In the genomic region with DNA sequence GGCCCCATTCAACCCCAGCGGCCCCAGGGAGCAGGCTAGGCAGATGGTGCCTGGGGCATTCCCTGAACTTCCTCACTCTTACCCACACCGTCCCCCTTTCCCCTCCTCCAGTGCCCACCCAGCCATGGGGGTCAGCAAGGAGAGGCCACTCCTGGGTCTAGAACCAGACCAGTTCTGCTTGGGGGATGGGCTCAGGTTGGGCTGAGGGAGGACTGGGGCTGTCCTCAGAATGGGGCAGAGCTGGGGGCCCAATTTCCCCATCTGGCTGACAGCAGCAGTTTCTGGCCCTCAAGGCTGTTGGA, we compare ENCODE assay signal across 28 cellular contexts. TPM values are rescaled to one million over a fixed set of nuclear protein-coding genes. Genes with fewer than 3 reads are reported as not detected.
DNase-seq lines count a peak whose midpoint lies in the region; ATAC-seq, FAIRE-seq and TF ChIP-seq lines count a peak whose summit lies in the region.
"Had no signal": no experiment of that assay in that cellular context is flagged by ENCODE, and none has a peak within 500 bp of the region (broad histone marks: within the 10 kb centered on the region; RNA-seq: fewer than 3 reads in every experiment).

No MANE protein-coding gene starts in this region.

- no peak overlapping the region for H3K9ac ChIP-seq in HepG2 (ENCODE audit: insufficient read depth, low read depth, low read length)
- H3K9ac ChIP-seq: parathyroid adenoma had no signal

- TF ChIP-seq POLR2A in HepG2 (IDR thresholded peaks at IDR 0.05; ENCODE audit: insufficient read depth in 1 of 2, low read depth in 2 of 2, low read length in 2 of 2), result peak in 1 of 2 experiments; percentile 39; a peak in 2 of 4 replicates
- no peak for TF ChIP-seq POLR2A in right lobe of liver (IDR thresholded peaks at IDR 0.05)

- DNase-seq in HepG2 (ENCODE audit: low spot score) (no peak), right lobe of liver (no peak), T-cell (no peak), SIG-M5 (lab: John Stamatoyannopoulos, UW) (no peak), NCI-H446 treated with DMSO at 0.1 percent for 48 hours (lab: John Stamatoyannopoulos, UW) (no peak), posterior vena cava (ENCODE audit: low spot score) (no peak)
- DNase-seq: activated CD4-positive, alpha-beta T cell treated with anti-CD3 and anti-CD28 coated beads, Interleukin-2, amount 10 ng/mL, durations not matched to agents 24 days and 14 days; activated naive CD4-positive, alpha-beta T cell treated with anti-CD3 and anti-CD28 coated beads, Interleukin-2, amount 50 U/mL, for 16 hours; amygdala; Calu3; DND-41; effector memory CD8-positive, alpha-beta T cell; erythroblast; H9; Kasumi-1; kidney; stimulated activated CD4-positive, alpha-beta T cell treated with anti-CD3 and anti-CD28 coated beads, Interleukin-4, amount 100 ng/mL, for 1 hour; stimulated activated naive CD4-positive, alpha-beta T cell treated with Interleukin-2 at 50 U/mL for 16 hours; uterus had no signal

- no peak for TF ChIP-seq CTCF in HepG2 (CRISPR knock-in tag; IDR thresholded peaks at IDR 0.05)
- no peak for TF ChIP-seq CTCF in right lobe of liver (IDR thresholded peaks at IDR 0.05)
- TF ChIP-seq CTCF in nephron (IDR thresholded peaks at IDR 0.05; ENCODE audit: unreplicated experiment in 3 of 3), result no peak

- TF ChIP-seq EP300 in HepG2 (IDR thresholded peaks at IDR 0.05; ENCODE audit: low read depth in 2 of 2, low read length in 2 of 2) (no peak), HepG2 (CRISPR knock-in tag; IDR thresholded peaks at IDR 0.05; ENCODE audit: borderline replicate concordance) (no peak)

- no TSS peak for BruUV-seq in HepG2 (replicated peaks; lab: Mats Ljungman, UMichigan)

- no peak overlapping the region for H3K27ac ChIP-seq in HepG2 (ENCODE audit: extremely low read length, insufficient read depth, low read length)
- H3K27ac ChIP-seq in right lobe of liver, result no peak overlapping the region
- H3K27ac ChIP-seq: parathyroid adenoma, SK-N-MC, thoracic aorta, uterus had no signal

- H3K9me3 Mint-ChIP-seq in T-cell, result no peaks in the 10 kb centered on the region
- H3K9me3 Mint-ChIP-seq in nephron, result no peaks in the 10 kb centered on the region
- H3K9me3 Mint-ChIP-seq in activated T-helper 17 cell treated with anti-CD3 and anti-CD28 coated beads, Interleukin-2, amount 50 U/mL, for 72 hours, result no peaks in the 10 kb centered on the region
- H3K9me3 Mint-ChIP-seq: activated CD4-positive, alpha-beta T cell treated with anti-CD3 and anti-CD28 coated beads, Interleukin-2, amount 10 ng/mL, durations not matched to agents 24 days and 14 days; activated T-helper 1 cell treated with anti-CD3 and anti-CD28 coated beads, Interleukin-12 subunit alpha, Interleukin-12 subunit beta, Interleukin-2, Interleukin-4 antibody, amounts not matched to agents 30 ng/mL and 10 ng/mL and 1 ng/mL, durations not matched to agents 14 hours and 24 hours and 36 hours; effector memory CD8-positive, alpha-beta T cell; H9 had no signal

- peaks cover 12 to 13% (median 12%) of the 10 kb centered on the region in 3 donors for H3K4me1 Mint-ChIP-seq in T-cell
- peaks cover 16% of the 10 kb centered on the region for H3K4me1 Mint-ChIP-seq in nephron
- H3K4me1 Mint-ChIP-seq in activated T-helper 17 cell treated with anti-CD3 and anti-CD28 coated beads, Interleukin-2, amount 50 U/mL, for 72 hours, result peaks cover 13% of the 10 kb centered on the region

- H3K4me3 ChIP-seq in HepG2 (replicated peaks in 1 of 3; ENCODE audit: insufficient read depth in 1 of 3, low read depth in 2 of 3, low read length in 3 of 3) (no peak overlapping the region), right lobe of liver (no peak overlapping the region)
- H3K4me3 ChIP-seq: breast epithelium, SK-N-MC, thoracic aorta, uterus had no signal

- H3K9me3 ChIP-seq in HepG2 (ENCODE audit: low read length) (no peaks in the 10 kb centered on the region), right lobe of liver (no peaks in the 10 kb centered on the region)
- H3K9me3 ChIP-seq: breast epithelium, thoracic aorta, uterus had no signal

- no peaks in the 10 kb centered on the region for H3K27me3 Mint-ChIP-seq in T-cell
- H3K27me3 Mint-ChIP-seq in nephron (ENCODE audit: low read depth), result peaks cover 17% of the 10 kb centered on the region
- no peaks in the 10 kb centered on the region for H3K27me3 Mint-ChIP-seq in activated T-helper 17 cell treated with anti-CD3 and anti-CD28 coated beads, Interleukin-2, amount 50 U/mL, for 72 hours
- H3K27me3 Mint-ChIP-seq: activated CD4-positive, alpha-beta T cell treated with anti-CD3 and anti-CD28 coated beads, Interleukin-2, amount 10 ng/mL, durations not matched to agents 24 days and 14 days; effector memory CD8-positive, alpha-beta T cell had no signal

- no CpG with 5 or more reads among the region's 2 CpGs for WGBS in HepG2 (ENCODE audit: low lambda C conversion rate)
- 83% methylated on average over 2 of the region's 2 CpGs for WGBS in right lobe of liver (ENCODE audit: insufficient coverage, low coverage, low lambda C conversion rate, missing lambda C conversion rate)

- H2AFZ ChIP-seq in HepG2 (ENCODE audit: low read length), result no peak overlapping the region
- H2AFZ ChIP-seq: parathyroid adenoma had no signal

- in situ Hi-C loops in HepG2 (cut with HindIII; ENCODE audit: extremely low pct_ligation_motif_present, low pct_unique_long_range_greater_than_20kb), result no loop called here

- H3K27ac Mint-ChIP-seq in T-cell (peak overlapping the region in 1 of 2 donors; percentile 61), nephron (no peak overlapping the region)
- H3K27ac Mint-ChIP-seq in activated T-helper 17 cell treated with anti-CD3 and anti-CD28 coated beads, Interleukin-2, amount 50 U/mL, for 72 hours, result no peak overlapping the region
- H3K27ac Mint-ChIP-seq: activated CD4-positive, alpha-beta T cell treated with anti-CD3 and anti-CD28 coated beads, Interleukin-2, amount 10 ng/mL, durations not matched to agents 24 days and 14 days; activated T-helper 1 cell treated with anti-CD3 and anti-CD28 coated beads, Interleukin-12 subunit alpha, Interleukin-12 subunit beta, Interleukin-2, Interleukin-4 antibody, amounts not matched to agents 30 ng/mL and 10 ng/mL and 1 ng/mL, durations not matched to agents 14 hours and 24 hours and 36 hours had no signal

- POLR2A ChIA-PET in HepG2 (lab: Yijun Ruan, JAX) (interaction anchor here (0.5 to 1.7 kb wide), 4 partner anchors 8 to 63 kb away, joined by 3 to 7 read pairs (median 4); a partner anchor contains a TSS), T-cell (lab: Charles Lee) (no interaction called here)

- no peaks in the 10 kb centered on the region for H3K79me2 ChIP-seq in HepG2 (ENCODE audit: insufficient read depth, low read length)
- H3K79me2 ChIP-seq: parathyroid adenoma had no signal

- H3K4me1 ChIP-seq in HepG2 (ENCODE audit: insufficient read depth, low read length), result no peaks in the 10 kb centered on the region
- H3K4me1 ChIP-seq in right lobe of liver, result peaks cover 0 to 16% (median 8%) of the 10 kb centered on the region in 4 donors
- H3K4me1 ChIP-seq: parathyroid adenoma had no signal

- H3K27me3 ChIP-seq in HepG2 (ENCODE audit: control insufficient read depth in 1 of 2, insufficient read depth in 2 of 2, low read length in 2 of 2) (no peaks in the 10 kb centered on the region), right lobe of liver (no peaks in the 10 kb centered on the region)
- H3K27me3 ChIP-seq: breast epithelium, uterus had no signal

- CTCF ChIA-PET in HepG2 (lab: Yijun Ruan, JAX; ENCODE audit: low intra/inter-chr PET ratio, low total read pairs) (no interaction called here), T-cell (lab: Charles Lee) (interaction anchor here (0.5 to 0.7 kb wide), 2 partner anchors 16 to 528 kb away, joined by 3 read pairs; no protein-coding TSS in a partner anchor)

- intact Hi-C loops in HepG2 (cut with micrococcal nuclease; ENCODE audit: unreplicated experiment) (no loop called here), right lobe of liver (cut with DNase I) (loop anchor here in 1 of 2 donors (5.0 kb wide), 1 partner anchor 35 kb away; a partner anchor contains a TSS), posterior vena cava (cut with DNase I) (no loop called here)

- H4K20me1 ChIP-seq in HepG2 (ENCODE audit: insufficient read depth, low read length), result no peaks in the 10 kb centered on the region

- H3K4me3 Mint-ChIP-seq in T-cell, result peak overlapping the region in 2 of 3 donors; percentile 21 to 36
- H3K4me3 Mint-ChIP-seq in nephron, result peak overlapping the region; percentile 26 to 43 (median 34)
- no peak overlapping the region for H3K4me3 Mint-ChIP-seq in activated T-helper 17 cell treated with anti-CD3 and anti-CD28 coated beads, Interleukin-2, amount 50 U/mL, for 72 hours
- H3K4me3 Mint-ChIP-seq: activated CD4-positive, alpha-beta T cell treated with anti-CD3 and anti-CD28 coated beads, Interleukin-2, amount 10 ng/mL, durations not matched to agents 24 days and 14 days; H9 had no signal

- ATAC-seq in HepG2 (no peak), right lobe of liver (no peak), T-cell (replicated peaks in 1 of 4) (no peak)
- ATAC-seq in activated T-helper 17 cell treated with anti-CD3 and anti-CD28 coated beads, Interleukin-2, amount 50 U/mL, for 72 hours (replicated peaks), result no peak
- ATAC-seq: effector memory CD8-positive, alpha-beta T cell; right cardiac atrium had no signal

- peaks cover 9% of the 10 kb centered on the region for H3K36me3 Mint-ChIP-seq in T-cell
- peaks cover 27% of the 10 kb centered on the region for H3K36me3 Mint-ChIP-seq in nephron (ENCODE audit: low read depth)
- H3K36me3 Mint-ChIP-seq in activated T-helper 17 cell treated with anti-CD3 and anti-CD28 coated beads, Interleukin-2, amount 50 U/mL, for 72 hours (ENCODE audit: low read depth), result peaks cover 76% of the 10 kb centered on the region

- peaks cover 20 to 43% of the 10 kb centered on the region in 2 experiments; a peak in 4 of 5 replicates for H3K36me3 ChIP-seq in HepG2 (replicated peaks in 1 of 2; ENCODE audit: control insufficient read depth in 1 of 2, insufficient read depth in 2 of 2, low read length in 2 of 2)
- peaks cover 0 to 30% (median 8%) of the 10 kb centered on the region in 4 donors for H3K36me3 ChIP-seq in right lobe of liver
- H3K36me3 ChIP-seq: breast epithelium, uterus had no signal

- H3K4me2 ChIP-seq in HepG2 (ENCODE audit: low read depth, low read length), result no peak overlapping the region

- FAIRE-seq in HepG2 (lab: Jason Lieb, UNC), result no peak
- FAIRE-seq: colon, kidney had no signal

- no peak for TF ChIP-seq RAD21 in HepG2 (CRISPR knock-in tag; IDR thresholded peaks at IDR 0.05)

RNA-seq across cellular contexts. Expression of a gene that starts 12.4 kb away (rescaled TPM):
- total RNA-seq in HepG2 (2016; rRNA removed; fragmentation: Illumina TruSeq; extraction: Trizol) (61.7 and 65.9 TPM in 2 replicates), right lobe of liver (10 to 100 TPM; 51.3 to 82.3 (median 57.0) TPM), T-cell (10 to 100 TPM; 66.4 to 96.8 (median 76.8) TPM), posterior vena cava (10 to 100 TPM; 66.3 to 74.3 TPM)
- total RNA-seq in HepG2 (2016; cell fraction: cytosol; rRNA removed; fragmentation: Illumina TruSeq; extraction: Trizol; ENCODE audit: low read depth), result 25.8 and 30.8 TPM in 2 replicates
- total RNA-seq in HepG2 (2016; cell fraction: insoluble cytoplasmic fraction; rRNA removed; fragmentation: Illumina TruSeq; extraction: Trizol), result 61.5 and 71.8 TPM in 2 replicates
- total RNA-seq in HepG2 (2016; cell fraction: membrane; rRNA removed; fragmentation: Illumina TruSeq; extraction: Trizol), result 42.4 and 48.2 TPM in 2 replicates
- total RNA-seq in HepG2 (2016; cell fraction: nucleus; rRNA removed; fragmentation: Illumina TruSeq; extraction: Trizol), result 43.2 and 44.5 TPM in 2 replicates
- 103 and 122 TPM in 2 replicates for polyA plus RNA-seq in HepG2 (2011; rRNA removed)
- 86.0 and 134 TPM in 2 replicates for polyA plus RNA-seq in HepG2 (2011; cell fraction: cytosol; rRNA removed)
- 217 and 274 TPM in 2 replicates for polyA plus RNA-seq in HepG2 (2011; cell fraction: nucleus; rRNA removed)
- 38.8 and 49.2 TPM in 2 replicates for polyA plus RNA-seq in HepG2 (2012)
- 18.7 and 21.2 TPM in 2 replicates for polyA plus RNA-seq in HepG2 (2016; cell fraction: cytosol; fragmentation: Illumina TruSeq; extraction: Trizol; ENCODE audit: low read depth)
- 66.5 and 66.9 TPM in 2 replicates for polyA plus RNA-seq in HepG2 (2016; cell fraction: insoluble cytoplasmic fraction; fragmentation: Illumina TruSeq; extraction: Trizol; ENCODE audit: low read depth)
- polyA plus RNA-seq in HepG2 (2016; cell fraction: membrane; fragmentation: Illumina TruSeq; extraction: Trizol; ENCODE audit: low read depth), result 31.2 and 33.8 TPM in 2 replicates
- 90.8 and 91.5 TPM in 2 replicates for polyA plus RNA-seq in HepG2 (2016; cell fraction: nucleus; fragmentation: Illumina TruSeq; extraction: Trizol; ENCODE audit: insufficient read depth, low read depth)
- polyA minus RNA-seq in HepG2 (2011; rRNA and poly(A)+ RNA removed; ENCODE audit: low replicate concordance), result 110 and 139 TPM in 2 replicates
- 43.9 and 59.3 TPM in 2 replicates for polyA minus RNA-seq in HepG2 (2011; cell fraction: cytosol; rRNA and poly(A)+ RNA removed)
- 34.2 and 36.4 TPM in 2 replicates for polyA minus RNA-seq in HepG2 (2011; cell fraction: nucleus; rRNA and poly(A)+ RNA removed)
- total RNA-seq in activated T-helper 17 cell treated with anti-CD3 and anti-CD28 coated beads, Interleukin-2, amount 50 U/mL, for 72 hours, result 10 to 100 TPM; 80.4 to 86.8 TPM

RNA-seq across cellular contexts. Expression of a gene that starts 20.9 kb away (rescaled TPM):
- total RNA-seq in HepG2 (2016; rRNA removed; fragmentation: Illumina TruSeq; extraction: Trizol), result 4.2 and 12.2 TPM in 2 replicates
- total RNA-seq in HepG2 (2016; cell fraction: cytosol; rRNA removed; fragmentation: Illumina TruSeq; extraction: Trizol; ENCODE audit: low read depth), result 3.8 and 4.6 TPM in 2 replicates
- 3.1 and 14.2 TPM in 2 replicates for total RNA-seq in HepG2 (2016; cell fraction: insoluble cytoplasmic fraction; rRNA removed; fragmentation: Illumina TruSeq; extraction: Trizol)
- 6.5 and 7.6 TPM in 2 replicates for total RNA-seq in HepG2 (2016; cell fraction: membrane; rRNA removed; fragmentation: Illumina TruSeq; extraction: Trizol)
- 18.0 and 20.1 TPM in 2 replicates for total RNA-seq in HepG2 (2016; cell fraction: nucleus; rRNA removed; fragmentation: Illumina TruSeq; extraction: Trizol)
- polyA plus RNA-seq in HepG2 (2011; rRNA removed), result 60.3 and 68.1 TPM in 2 replicates
- polyA plus RNA-seq in HepG2 (2011; cell fraction: cytosol; rRNA removed), result 16.4 and 24.6 TPM in 2 replicates
- 549 and 694 TPM in 2 replicates for polyA plus RNA-seq in HepG2 (2011; cell fraction: nucleus; rRNA removed)
- polyA plus RNA-seq in HepG2 (2012), result 41.0 and 45.6 TPM in 2 replicates
- 2.1 and 2.8 TPM in 2 replicates for polyA plus RNA-seq in HepG2 (2016; cell fraction: cytosol; fragmentation: Illumina TruSeq; extraction: Trizol; ENCODE audit: low read depth)
- polyA plus RNA-seq in HepG2 (2016; cell fraction: insoluble cytoplasmic fraction; fragmentation: Illumina TruSeq; extraction: Trizol; ENCODE audit: low read depth), result 7.3 and 9.4 TPM in 2 replicates
- 6.0 and 7.1 TPM in 2 replicates for polyA plus RNA-seq in HepG2 (2016; cell fraction: membrane; fragmentation: Illumina TruSeq; extraction: Trizol; ENCODE audit: low read depth)
- 129 and 139 TPM in 2 replicates for polyA plus RNA-seq in HepG2 (2016; cell fraction: nucleus; fragmentation: Illumina TruSeq; extraction: Trizol; ENCODE audit: insufficient read depth, low read depth)
- 12.7 and 25.1 TPM in 2 replicates for polyA minus RNA-seq in HepG2 (2011; rRNA and poly(A)+ RNA removed; ENCODE audit: low replicate concordance)
- 13.7 and 23.3 TPM in 2 replicates for polyA minus RNA-seq in HepG2 (2011; cell fraction: cytosol; rRNA and poly(A)+ RNA removed)
- polyA minus RNA-seq in HepG2 (2011; cell fraction: nucleus; rRNA and poly(A)+ RNA removed), result 36.4 and 39.8 TPM in 2 replicates
- 10 to 100 TPM; 26.6 to 94.1 (median 46.8) TPM for total RNA-seq in right lobe of liver
- 100 to 1,000 TPM; 200 to 364 (median 284) TPM for total RNA-seq in T-cell
- 100 to 1,000 TPM in 1 of 2 donors, 10 to 100 TPM in 1; 54.3 to 124 TPM for total RNA-seq in activated T-helper 17 cell treated with anti-CD3 and anti-CD28 coated beads, Interleukin-2, amount 50 U/mL, for 72 hours
- total RNA-seq in posterior vena cava, result 100 to 1,000 TPM; 127 to 196 TPM

RNA-seq across cellular contexts. Expression of a gene that starts 33.0 kb away (rescaled TPM):
- total RNA-seq in HepG2 (2016; rRNA removed; fragmentation: Illumina TruSeq; extraction: Trizol) (34.0 and 40.0 TPM in 2 replicates), right lobe of liver (10 to 100 TPM; 11.6 to 43.2 (median 16.5) TPM), T-cell (10 to 100 TPM; 32.5 to 36.9 (median 34.5) TPM), posterior vena cava (10 to 100 TPM; 29.2 to 29.5 TPM)
- 15.3 and 19.2 TPM in 2 replicates for total RNA-seq in HepG2 (2016; cell fraction: cytosol; rRNA removed; fragmentation: Illumina TruSeq; extraction: Trizol; ENCODE audit: low read depth)
- 32.9 and 41.5 TPM in 2 replicates for total RNA-seq in HepG2 (2016; cell fraction: insoluble cytoplasmic fraction; rRNA removed; fragmentation: Illumina TruSeq; extraction: Trizol)
- total RNA-seq in HepG2 (2016; cell fraction: membrane; rRNA removed; fragmentation: Illumina TruSeq; extraction: Trizol), result 16.0 and 17.9 TPM in 2 replicates
- total RNA-seq in HepG2 (2016; cell fraction: nucleus; rRNA removed; fragmentation: Illumina TruSeq; extraction: Trizol), result 11.5 and 15.7 TPM in 2 replicates
- 29.2 and 31.4 TPM in 2 replicates for polyA plus RNA-seq in HepG2 (2011; rRNA removed)
- 24.1 and 41.2 TPM in 2 replicates for polyA plus RNA-seq in HepG2 (2011; cell fraction: cytosol; rRNA removed)
- polyA plus RNA-seq in HepG2 (2011; cell fraction: nucleus; rRNA removed), result 48.9 and 54.8 TPM in 2 replicates
- 25.2 and 28.5 TPM in 2 replicates for polyA plus RNA-seq in HepG2 (2012)
- polyA plus RNA-seq in HepG2 (2016; cell fraction: cytosol; fragmentation: Illumina TruSeq; extraction: Trizol; ENCODE audit: low read depth), result 26.6 and 28.0 TPM in 2 replicates
- 42.9 and 46.1 TPM in 2 replicates for polyA plus RNA-seq in HepG2 (2016; cell fraction: insoluble cytoplasmic fraction; fragmentation: Illumina TruSeq; extraction: Trizol; ENCODE audit: low read depth)
- 23.7 and 24.4 TPM in 2 replicates for polyA plus RNA-seq in HepG2 (2016; cell fraction: membrane; fragmentation: Illumina TruSeq; extraction: Trizol; ENCODE audit: low read depth)
- polyA plus RNA-seq in HepG2 (2016; cell fraction: nucleus; fragmentation: Illumina TruSeq; extraction: Trizol; ENCODE audit: insufficient read depth, low read depth), result 31.1 and 33.2 TPM in 2 replicates
- 18.6 and 34.8 TPM in 2 replicates for polyA minus RNA-seq in HepG2 (2011; rRNA and poly(A)+ RNA removed; ENCODE audit: low replicate concordance)
- polyA minus RNA-seq in HepG2 (2011; cell fraction: cytosol; rRNA and poly(A)+ RNA removed), result 8.6 and 11.3 TPM in 2 replicates
- polyA minus RNA-seq in HepG2 (2011; cell fraction: nucleus; rRNA and poly(A)+ RNA removed), result 12.0 and 19.5 TPM in 2 replicates
- total RNA-seq in activated T-helper 17 cell treated with anti-CD3 and anti-CD28 coated beads, Interleukin-2, amount 50 U/mL, for 72 hours, result 10 to 100 TPM; 30.3 to 49.4 TPM

RNA-seq across cellular contexts. Expression of a gene that starts 35.1 kb away (rescaled TPM):
- 3.6 and 5.7 TPM in 2 replicates for total RNA-seq in HepG2 (2016; rRNA removed; fragmentation: Illumina TruSeq; extraction: Trizol)
- 7.8 and 8.7 TPM in 2 replicates for total RNA-seq in HepG2 (2016; cell fraction: cytosol; rRNA removed; fragmentation: Illumina TruSeq; extraction: Trizol; ENCODE audit: low read depth)
- 4.0 and 5.2 TPM in 2 replicates for total RNA-seq in HepG2 (2016; cell fraction: insoluble cytoplasmic fraction; rRNA removed; fragmentation: Illumina TruSeq; extraction: Trizol)
- total RNA-seq in HepG2 (2016; cell fraction: membrane; rRNA removed; fragmentation: Illumina TruSeq; extraction: Trizol), result 8.0 and 9.6 TPM in 2 replicates
- total RNA-seq in HepG2 (2016; cell fraction: nucleus; rRNA removed; fragmentation: Illumina TruSeq; extraction: Trizol), result 2.9 and 4.0 TPM in 2 replicates
- polyA plus RNA-seq in HepG2 (2011; rRNA removed), result 8.0 and 11.5 TPM in 2 replicates
- 5.8 and 9.6 TPM in 2 replicates for polyA plus RNA-seq in HepG2 (2011; cell fraction: cytosol; rRNA removed)
- polyA plus RNA-seq in HepG2 (2011; cell fraction: nucleus; rRNA removed), result 29.0 and 34.8 TPM in 2 replicates
- polyA plus RNA-seq in HepG2 (2012), result 3.6 and 5.3 TPM in 2 replicates
- polyA plus RNA-seq in HepG2 (2016; cell fraction: cytosol; fragmentation: Illumina TruSeq; extraction: Trizol; ENCODE audit: low read depth), result 19.5 and 20.4 TPM in 2 replicates
- polyA plus RNA-seq in HepG2 (2016; cell fraction: insoluble cytoplasmic fraction; fragmentation: Illumina TruSeq; extraction: Trizol; ENCODE audit: low read depth), result 7.9 and 9.1 TPM in 2 replicates
- polyA plus RNA-seq in HepG2 (2016; cell fraction: membrane; fragmentation: Illumina TruSeq; extraction: Trizol; ENCODE audit: low read depth), result 15.3 and 15.7 TPM in 2 replicates
- 11.6 and 13.0 TPM in 2 replicates for polyA plus RNA-seq in HepG2 (2016; cell fraction: nucleus; fragmentation: Illumina TruSeq; extraction: Trizol; ENCODE audit: insufficient read depth, low read depth)
- polyA minus RNA-seq in HepG2 (2011; rRNA and poly(A)+ RNA removed; ENCODE audit: low replicate concordance), result 11.8 and 23.8 TPM in 2 replicates
- polyA minus RNA-seq in HepG2 (2011; cell fraction: cytosol; rRNA and poly(A)+ RNA removed), result 1.9 and 4.2 TPM in 2 replicates
- 4.5 and 5.1 TPM in 2 replicates for polyA minus RNA-seq in HepG2 (2011; cell fraction: nucleus; rRNA and poly(A)+ RNA removed)
- total RNA-seq in right lobe of liver, result 10 to 100 TPM; 12.8 to 20.6 (median 14.6) TPM
- total RNA-seq in T-cell, result 10 to 100 TPM; 36.3 to 72.9 (median 69.3) TPM
- total RNA-seq in activated T-helper 17 cell treated with anti-CD3 and anti-CD28 coated beads, Interleukin-2, amount 50 U/mL, for 72 hours, result 10 to 100 TPM; 39.0 to 42.2 TPM
- total RNA-seq in posterior vena cava, result 10 to 100 TPM; 43.3 to 53.0 TPM

RNA-seq across cellular contexts. Expression of a gene that starts 38.4 kb away (rescaled TPM):
- total RNA-seq in HepG2 (2016; rRNA removed; fragmentation: Illumina TruSeq; extraction: Trizol) (302 and 1,237 TPM in 2 replicates), right lobe of liver (1,000 to 10,000 TPM; 2,716 to 5,163 (median 3,933) TPM), T-cell (over 10,000 TPM; 21,382 to 33,585 (median 22,045) TPM), posterior vena cava (1,000 to 10,000 TPM; 9,235 to 9,828 TPM)
- 281 and 317 TPM in 2 replicates for total RNA-seq in HepG2 (2016; cell fraction: cytosol; rRNA removed; fragmentation: Illumina TruSeq; extraction: Trizol; ENCODE audit: low read depth)
- total RNA-seq in HepG2 (2016; cell fraction: insoluble cytoplasmic fraction; rRNA removed; fragmentation: Illumina TruSeq; extraction: Trizol), result 283 and 1,071 TPM in 2 replicates
- total RNA-seq in HepG2 (2016; cell fraction: membrane; rRNA removed; fragmentation: Illumina TruSeq; extraction: Trizol), result 241 and 289 TPM in 2 replicates
- 8,751 and 9,202 TPM in 2 replicates for total RNA-seq in HepG2 (2016; cell fraction: nucleus; rRNA removed; fragmentation: Illumina TruSeq; extraction: Trizol)
- 143 and 217 TPM in 2 replicates for polyA plus RNA-seq in HepG2 (2011; rRNA removed)
- polyA plus RNA-seq in HepG2 (2011; cell fraction: cytosol; rRNA removed), result 13.0 and 14.3 TPM in 2 replicates
- 1,021 and 1,816 TPM in 2 replicates for polyA plus RNA-seq in HepG2 (2011; cell fraction: nucleus; rRNA removed)
- 177 and 330 TPM in 2 replicates for polyA plus RNA-seq in HepG2 (2012)
- polyA plus RNA-seq in HepG2 (2016; cell fraction: cytosol; fragmentation: Illumina TruSeq; extraction: Trizol; ENCODE audit: low read depth), result 1.1 and 1.4 TPM in 2 replicates
- polyA plus RNA-seq in HepG2 (2016; cell fraction: insoluble cytoplasmic fraction; fragmentation: Illumina TruSeq; extraction: Trizol; ENCODE audit: low read depth), result 3.9 and 6.5 TPM in 2 replicates
- polyA plus RNA-seq in HepG2 (2016; cell fraction: membrane; fragmentation: Illumina TruSeq; extraction: Trizol; ENCODE audit: low read depth), result 1.8 and 10.3 TPM in 2 replicates
- 153 and 182 TPM in 2 replicates for polyA plus RNA-seq in HepG2 (2016; cell fraction: nucleus; fragmentation: Illumina TruSeq; extraction: Trizol; ENCODE audit: insufficient read depth, low read depth)
- polyA minus RNA-seq in HepG2 (2011; rRNA and poly(A)+ RNA removed; ENCODE audit: low replicate concordance), result 900 and 8,115 TPM in 2 replicates
- polyA minus RNA-seq in HepG2 (2011; cell fraction: cytosol; rRNA and poly(A)+ RNA removed), result 295 and 335 TPM in 2 replicates
- polyA minus RNA-seq in HepG2 (2011; cell fraction: nucleus; rRNA and poly(A)+ RNA removed), result 13,373 and 18,071 TPM in 2 replicates
- total RNA-seq in activated T-helper 17 cell treated with anti-CD3 and anti-CD28 coated beads, Interleukin-2, amount 50 U/mL, for 72 hours, result over 10,000 TPM in 1 of 2 donors, 1,000 to 10,000 TPM in 1; 5,547 to 22,796 TPM
